In the genomic region with DNA sequence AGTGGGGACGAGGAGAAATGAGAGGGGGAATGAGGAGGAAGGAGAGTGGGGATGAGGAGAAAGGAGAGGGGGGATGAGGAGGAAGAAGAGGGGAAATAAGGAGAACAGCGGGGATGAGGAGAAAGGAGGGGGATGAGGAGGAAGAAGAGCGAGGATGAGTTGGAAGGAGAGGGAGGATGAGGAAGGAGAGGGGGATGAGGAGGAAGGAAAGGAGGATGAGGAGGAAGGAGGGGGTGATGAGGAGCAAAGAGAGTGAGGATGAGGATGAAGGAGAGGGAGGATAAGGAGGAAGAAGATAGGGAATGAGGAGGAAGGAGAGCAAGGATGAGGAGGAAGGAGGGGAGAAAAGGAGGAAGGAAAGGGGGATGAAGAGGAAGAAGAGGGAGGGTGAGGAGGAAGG, we compare ENCODE assay signal across 1 cellular context.
TF ChIP-seq lines count a peak whose summit lies in the region.

No MANE protein-coding gene starts in this region.

TF ChIP-seq in HEK293, 187 proteins besides CTCF, POLR2A, EP300 and RAD21 (continued from another document and continues in another):
- TF ChIP-seq ZBTB10 (tag by site-specific recombination; IDR thresholded peaks at IDR 0.05) (0 out of 2 replicates have a peak, but pooled peaks have one; percentile 28), ZNF549 (tag by site-specific recombination; IDR thresholded peaks at IDR 0.05) (no peak), ZNF558 (tag by site-specific recombination; IDR thresholded peaks at IDR 0.05) (no peak), ZNF560 (tag by site-specific recombination; IDR thresholded peaks at IDR 0.05; ENCODE audit: borderline replicate concordance) (no peak), ZNF114 (tag by site-specific recombination; IDR thresholded peaks at IDR 0.05) (0 out of 2 replicates have a peak, but pooled peaks have one; percentile 45), ZNF391 (tag by site-specific recombination; IDR thresholded peaks at IDR 0.05; ENCODE audit: borderline replicate concordance, low read depth) (no peak), ZNF211 (tag by site-specific recombination; IDR thresholded peaks at IDR 0.05; ENCODE audit: low read depth) (no peak), ZNF624 (tag by site-specific recombination; IDR thresholded peaks at IDR 0.05) (no peak), ZNF23 (tag by site-specific recombination; IDR thresholded peaks at IDR 0.05; ENCODE audit: borderline replicate concordance) (no peak), ZFP41 (tag by site-specific recombination; IDR thresholded peaks at IDR 0.05; ENCODE audit: borderline replicate concordance) (no peak), ZNF426 (tag by site-specific recombination; IDR thresholded peaks at IDR 0.05) (no peak), EGR2 (tag by site-specific recombination; IDR thresholded peaks at IDR 0.05; ENCODE audit: low read depth) (0 out of 2 replicates have a peak, but pooled peaks have one; percentile 39), PBX3 (CRISPR knock-in tag; IDR thresholded peaks at IDR 0.05) (no peak), GLIS2 (tag by site-specific recombination; IDR thresholded peaks at IDR 0.05) (no peak), ZNF423 (tag by site-specific recombination; IDR thresholded peaks at IDR 0.05) (no peak), ZSCAN23 (tag by site-specific recombination; IDR thresholded peaks at IDR 0.05) (no peak), ZNF302 (tag by site-specific recombination; IDR thresholded peaks at IDR 0.05; ENCODE audit: low read depth) (no peak), ZBTB1 (tag by site-specific recombination; IDR thresholded peaks at IDR 0.05) (no peak), ZNF514 (tag by site-specific recombination; IDR thresholded peaks at IDR 0.05) (0 out of 2 replicates have a peak, but pooled peaks have one; percentile 10), ZNF16 (tag by site-specific recombination; IDR thresholded peaks at IDR 0.05; ENCODE audit: low read depth) (no peak), ZNF335 (tag by site-specific recombination; conservative IDR thresholded peaks at IDR 0.05) (no peak), ZNF513 (tag by site-specific recombination; IDR thresholded peaks at IDR 0.05) (peak; percentile 96), ZNF24 (tag by site-specific recombination; IDR thresholded peaks at IDR 0.05) (no peak), ZNF548 (tag by site-specific recombination; IDR thresholded peaks at IDR 0.05) (peak; percentile 28; the same call in 1 of the 2 replicates), PRDM6 (tag by site-specific recombination; IDR thresholded peaks at IDR 0.05) (no peak), ZNF521 (tag by site-specific recombination; IDR thresholded peaks at IDR 0.05) (no peak), ZNF274 (IDR thresholded peaks at IDR 0.05; ENCODE audit: low read length) (no peak), ZNF274 (tag by site-specific recombination; IDR thresholded peaks at IDR 0.05; ENCODE audit: borderline replicate concordance) (peak; percentile 76; the same call in 1 of the 2 replicates), OVOL3 (tag by site-specific recombination; IDR thresholded peaks at IDR 0.05) (no peak), ZXDB (tag by site-specific recombination; IDR thresholded peaks at IDR 0.05) (no peak), ZBTB7A (tag by site-specific recombination; IDR thresholded peaks at IDR 0.05; ENCODE audit: low read depth) (0 out of 2 replicates have a peak, but pooled peaks have one; percentile 46), ZFP37 (tag by site-specific recombination; IDR thresholded peaks at IDR 0.05) (no peak), ZNF174 (tag by site-specific recombination; IDR thresholded peaks at IDR 0.05) (no peak), ZNF26 (tag by site-specific recombination; IDR thresholded peaks at IDR 0.05) (no peak)
- TF ChIP-seq, protein P1, sequence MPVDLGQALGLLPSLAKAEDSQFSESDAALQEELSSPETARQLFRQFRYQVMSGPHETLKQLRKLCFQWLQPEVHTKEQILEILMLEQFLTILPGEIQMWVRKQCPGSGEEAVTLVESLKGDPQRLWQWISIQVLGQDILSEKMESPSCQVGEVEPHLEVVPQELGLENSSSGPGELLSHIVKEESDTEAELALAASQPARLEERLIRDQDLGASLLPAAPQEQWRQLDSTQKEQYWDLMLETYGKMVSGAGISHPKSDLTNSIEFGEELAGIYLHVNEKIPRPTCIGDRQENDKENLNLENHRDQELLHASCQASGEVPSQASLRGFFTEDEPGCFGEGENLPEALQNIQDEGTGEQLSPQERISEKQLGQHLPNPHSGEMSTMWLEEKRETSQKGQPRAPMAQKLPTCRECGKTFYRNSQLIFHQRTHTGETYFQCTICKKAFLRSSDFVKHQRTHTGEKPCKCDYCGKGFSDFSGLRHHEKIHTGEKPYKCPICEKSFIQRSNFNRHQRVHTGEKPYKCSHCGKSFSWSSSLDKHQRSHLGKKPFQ (tag by site-specific recombination; IDR thresholded peaks at IDR 0.05), result no peak
- TF ChIP-seq, protein P2, sequence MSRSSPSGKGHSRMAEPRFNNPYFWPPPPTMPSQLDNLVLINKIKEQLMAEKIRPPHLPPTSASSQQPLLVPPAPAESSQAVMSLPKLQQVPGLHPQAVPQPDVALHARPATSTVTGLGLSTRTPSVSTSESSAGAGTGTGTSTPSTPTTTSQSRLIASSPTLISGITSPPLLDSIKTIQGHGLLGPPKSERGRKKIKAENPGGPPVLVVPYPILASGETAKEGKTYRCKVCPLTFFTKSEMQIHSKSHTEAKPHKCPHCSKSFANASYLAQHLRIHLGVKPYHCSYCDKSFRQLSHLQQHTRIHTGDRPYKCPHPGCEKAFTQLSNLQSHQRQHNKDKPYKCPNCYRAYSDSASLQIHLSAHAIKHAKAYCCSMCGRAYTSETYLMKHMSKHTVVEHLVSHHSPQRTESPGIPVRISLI (tag by site-specific recombination; IDR thresholded peaks at IDR 0.05), result no peak
- TF ChIP-seq, protein P3, sequence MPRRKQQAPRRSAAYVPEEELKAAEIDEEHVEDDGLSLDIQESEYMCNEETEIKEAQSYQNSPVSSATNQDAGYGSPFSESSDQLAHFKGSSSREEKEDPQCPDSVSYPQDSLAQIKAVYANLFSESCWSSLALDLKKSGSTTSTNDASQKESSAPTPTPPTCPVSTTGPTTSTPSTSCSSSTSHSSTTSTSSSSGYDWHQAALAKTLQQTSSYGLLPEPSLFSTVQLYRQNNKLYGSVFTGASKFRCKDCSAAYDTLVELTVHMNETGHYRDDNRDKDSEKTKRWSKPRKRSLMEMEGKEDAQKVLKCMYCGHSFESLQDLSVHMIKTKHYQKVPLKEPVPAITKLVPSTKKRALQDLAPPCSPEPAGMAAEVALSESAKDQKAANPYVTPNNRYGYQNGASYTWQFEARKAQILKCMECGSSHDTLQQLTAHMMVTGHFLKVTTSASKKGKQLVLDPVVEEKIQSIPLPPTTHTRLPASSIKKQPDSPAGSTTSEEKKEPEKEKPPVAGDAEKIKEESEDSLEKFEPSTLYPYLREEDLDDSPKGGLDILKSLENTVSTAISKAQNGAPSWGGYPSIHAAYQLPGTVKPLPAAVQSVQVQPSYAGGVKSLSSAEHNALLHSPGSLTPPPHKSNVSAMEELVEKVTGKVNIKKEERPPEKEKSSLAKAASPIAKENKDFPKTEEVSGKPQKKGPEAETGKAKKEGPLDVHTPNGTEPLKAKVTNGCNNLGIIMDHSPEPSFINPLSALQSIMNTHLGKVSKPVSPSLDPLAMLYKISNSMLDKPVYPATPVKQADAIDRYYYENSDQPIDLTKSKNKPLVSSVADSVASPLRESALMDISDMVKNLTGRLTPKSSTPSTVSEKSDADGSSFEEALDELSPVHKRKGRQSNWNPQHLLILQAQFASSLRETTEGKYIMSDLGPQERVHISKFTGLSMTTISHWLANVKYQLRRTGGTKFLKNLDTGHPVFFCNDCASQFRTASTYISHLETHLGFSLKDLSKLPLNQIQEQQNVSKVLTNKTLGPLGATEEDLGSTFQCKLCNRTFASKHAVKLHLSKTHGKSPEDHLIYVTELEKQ (tag by site-specific recombination; IDR thresholded peaks at IDR 0.05; ENCODE audit: borderline replicate concordance), result no peak
- TF ChIP-seq, protein P4, sequence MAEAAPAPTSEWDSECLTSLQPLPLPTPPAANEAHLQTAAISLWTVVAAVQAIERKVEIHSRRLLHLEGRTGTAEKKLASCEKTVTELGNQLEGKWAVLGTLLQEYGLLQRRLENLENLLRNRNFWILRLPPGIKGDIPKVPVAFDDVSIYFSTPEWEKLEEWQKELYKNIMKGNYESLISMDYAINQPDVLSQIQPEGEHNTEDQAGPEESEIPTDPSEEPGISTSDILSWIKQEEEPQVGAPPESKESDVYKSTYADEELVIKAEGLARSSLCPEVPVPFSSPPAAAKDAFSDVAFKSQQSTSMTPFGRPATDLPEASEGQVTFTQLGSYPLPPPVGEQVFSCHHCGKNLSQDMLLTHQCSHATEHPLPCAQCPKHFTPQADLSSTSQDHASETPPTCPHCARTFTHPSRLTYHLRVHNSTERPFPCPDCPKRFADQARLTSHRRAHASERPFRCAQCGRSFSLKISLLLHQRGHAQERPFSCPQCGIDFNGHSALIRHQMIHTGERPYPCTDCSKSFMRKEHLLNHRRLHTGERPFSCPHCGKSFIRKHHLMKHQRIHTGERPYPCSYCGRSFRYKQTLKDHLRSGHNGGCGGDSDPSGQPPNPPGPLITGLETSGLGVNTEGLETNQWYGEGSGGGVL (tag by site-specific recombination; IDR thresholded peaks at IDR 0.05), result peak; percentile 48
